Comparison of ENCODE assay signal across 2 cellular contexts in genomic region chr3:126654571-126655393, GRCh38.
A peak's percentile ranks its signal among the peaks of the same experiment; 100 is the strongest.
TF ChIP-seq lines count a peak whose summit lies in the region.

Gene TXNRD3 (minus strand): TSS chr3:126655124.

TF ChIP-seq in GM23338, 12 proteins besides CTCF, POLR2A, EP300 and RAD21:
- peak; percentile 56 for TF ChIP-seq POLR2AphosphoS5 (IDR thresholded peaks at IDR 0.05; ENCODE audit: low read depth)
- no peak for TF ChIP-seq ZNF331 (CRISPR knock-in tag; IDR thresholded peaks at IDR 0.05; ENCODE audit: low read depth)
- TF ChIP-seq, protein P1, sequence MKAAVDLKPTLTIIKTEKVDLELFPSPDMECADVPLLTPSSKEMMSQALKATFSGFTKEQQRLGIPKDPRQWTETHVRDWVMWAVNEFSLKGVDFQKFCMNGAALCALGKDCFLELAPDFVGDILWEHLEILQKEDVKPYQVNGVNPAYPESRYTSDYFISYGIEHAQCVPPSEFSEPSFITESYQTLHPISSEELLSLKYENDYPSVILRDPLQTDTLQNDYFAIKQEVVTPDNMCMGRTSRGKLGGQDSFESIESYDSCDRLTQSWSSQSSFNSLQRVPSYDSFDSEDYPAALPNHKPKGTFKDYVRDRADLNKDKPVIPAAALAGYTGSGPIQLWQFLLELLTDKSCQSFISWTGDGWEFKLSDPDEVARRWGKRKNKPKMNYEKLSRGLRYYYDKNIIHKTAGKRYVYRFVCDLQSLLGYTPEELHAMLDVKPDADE (IDR thresholded peaks at IDR 0.05): no peak
- TF ChIP-seq EZH2 (IDR thresholded peaks at IDR 0.05; ENCODE audit: low read depth, unreplicated experiment): peak; percentile 4
- no peak for TF ChIP-seq ZNF114 (CRISPR knock-in tag; IDR thresholded peaks at IDR 0.05)
- TF ChIP-seq NANOG (IDR thresholded peaks at IDR 0.05; ENCODE audit: borderline replicate concordance): no peak
- TF ChIP-seq, protein P2, sequence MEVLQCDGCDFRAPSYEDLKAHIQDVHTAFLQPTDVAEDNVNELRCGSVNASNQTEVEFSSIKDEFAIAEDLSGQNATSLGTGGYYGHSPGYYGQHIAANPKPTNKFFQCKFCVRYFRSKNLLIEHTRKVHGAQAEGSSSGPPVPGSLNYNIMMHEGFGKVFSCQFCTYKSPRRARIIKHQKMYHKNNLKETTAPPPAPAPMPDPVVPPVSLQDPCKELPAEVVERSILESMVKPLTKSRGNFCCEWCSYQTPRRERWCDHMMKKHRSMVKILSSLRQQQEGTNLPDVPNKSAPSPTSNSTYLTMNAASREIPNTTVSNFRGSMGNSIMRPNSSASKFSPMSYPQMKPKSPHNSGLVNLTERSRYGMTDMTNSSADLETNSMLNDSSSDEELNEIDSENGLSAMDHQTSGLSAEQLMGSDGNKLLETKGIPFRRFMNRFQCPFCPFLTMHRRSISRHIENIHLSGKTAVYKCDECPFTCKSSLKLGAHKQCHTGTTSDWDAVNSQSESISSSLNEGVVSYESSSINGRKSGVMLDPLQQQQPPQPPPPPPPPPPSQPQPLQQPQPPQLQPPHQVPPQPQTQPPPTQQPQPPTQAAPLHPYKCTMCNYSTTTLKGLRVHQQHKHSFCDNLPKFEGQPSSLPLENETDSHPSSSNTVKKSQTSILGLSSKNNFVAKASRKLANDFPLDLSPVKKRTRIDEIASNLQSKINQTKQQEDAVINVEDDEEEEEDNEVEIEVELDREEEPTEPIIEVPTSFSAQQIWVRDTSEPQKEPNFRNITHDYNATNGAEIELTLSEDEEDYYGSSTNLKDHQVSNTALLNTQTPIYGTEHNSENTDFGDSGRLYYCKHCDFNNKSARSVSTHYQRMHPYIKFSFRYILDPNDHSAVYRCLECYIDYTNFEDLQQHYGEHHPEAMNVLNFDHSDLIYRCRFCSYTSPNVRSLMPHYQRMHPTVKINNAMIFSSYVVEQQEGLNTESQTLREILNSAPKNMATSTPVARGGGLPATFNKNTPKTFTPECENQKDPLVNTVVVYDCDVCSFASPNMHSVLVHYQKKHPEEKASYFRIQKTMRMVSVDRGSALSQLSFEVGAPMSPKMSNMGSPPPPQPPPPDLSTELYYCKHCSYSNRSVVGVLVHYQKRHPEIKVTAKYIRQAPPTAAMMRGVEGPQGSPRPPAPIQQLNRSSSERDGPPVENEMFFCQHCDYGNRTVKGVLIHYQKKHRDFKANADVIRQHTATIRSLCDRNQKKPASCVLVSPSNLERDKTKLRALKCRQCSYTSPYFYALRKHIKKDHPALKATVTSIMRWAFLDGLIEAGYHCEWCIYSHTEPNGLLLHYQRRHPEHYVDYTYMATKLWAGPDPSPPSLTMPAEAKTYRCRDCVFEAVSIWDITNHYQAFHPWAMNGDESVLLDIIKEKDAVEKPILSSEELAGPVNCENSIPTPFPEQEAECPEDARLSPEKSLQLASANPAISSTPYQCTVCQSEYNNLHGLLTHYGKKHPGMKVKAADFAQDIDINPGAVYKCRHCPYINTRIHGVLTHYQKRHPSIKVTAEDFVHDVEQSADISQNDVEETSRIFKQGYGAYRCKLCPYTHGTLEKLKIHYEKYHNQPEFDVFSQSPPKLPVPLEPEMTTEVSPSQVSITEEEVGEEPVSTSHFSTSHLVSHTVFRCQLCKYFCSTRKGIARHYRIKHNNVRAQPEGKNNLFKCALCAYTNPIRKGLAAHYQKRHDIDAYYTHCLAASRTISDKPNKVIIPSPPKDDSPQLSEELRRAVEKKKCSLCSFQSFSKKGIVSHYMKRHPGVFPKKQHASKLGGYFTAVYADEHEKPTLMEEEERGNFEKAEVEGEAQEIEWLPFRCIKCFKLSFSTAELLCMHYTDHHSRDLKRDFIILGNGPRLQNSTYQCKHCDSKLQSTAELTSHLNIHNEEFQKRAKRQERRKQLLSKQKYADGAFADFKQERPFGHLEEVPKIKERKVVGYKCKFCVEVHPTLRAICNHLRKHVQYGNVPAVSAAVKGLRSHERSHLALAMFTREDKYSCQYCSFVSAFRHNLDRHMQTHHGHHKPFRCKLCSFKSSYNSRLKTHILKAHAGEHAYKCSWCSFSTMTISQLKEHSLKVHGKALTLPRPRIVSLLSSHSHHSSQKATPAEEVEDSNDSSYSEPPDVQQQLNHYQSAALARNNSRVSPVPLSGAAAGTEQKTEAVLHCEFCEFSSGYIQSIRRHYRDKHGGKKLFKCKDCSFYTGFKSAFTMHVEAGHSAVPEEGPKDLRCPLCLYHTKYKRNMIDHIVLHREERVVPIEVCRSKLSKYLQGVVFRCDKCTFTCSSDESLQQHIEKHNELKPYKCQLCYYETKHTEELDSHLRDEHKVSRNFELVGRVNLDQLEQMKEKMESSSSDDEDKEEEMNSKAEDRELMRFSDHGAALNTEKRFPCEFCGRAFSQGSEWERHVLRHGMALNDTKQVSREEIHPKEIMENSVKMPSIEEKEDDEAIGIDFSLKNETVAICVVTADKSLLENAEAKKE (CRISPR knock-in tag; IDR thresholded peaks at IDR 0.05): no peak
- no peak for TF ChIP-seq CREB1 (CRISPR knock-in tag; IDR thresholded peaks at IDR 0.05; ENCODE audit: low read depth)
- TF ChIP-seq JUNB (IDR thresholded peaks at IDR 0.05; ENCODE audit: unreplicated experiment): no peak

TF ChIP-seq in H1, 55 proteins besides CTCF, POLR2A, EP300 and RAD21 (continues in another document):
- TF ChIP-seq TBP (IDR thresholded peaks at IDR 0.05; ENCODE audit: low read depth, low read length) (no peak), KDM4A (IDR thresholded peaks at IDR 0.05; ENCODE audit: low read depth, low read length, severe bottlenecking) (peak; percentile 90), CTBP2 (IDR thresholded peaks at IDR 0.05; ENCODE audit: borderline replicate concordance, insufficient read depth, insufficient read length, low read length) (no peak), RFX5 (IDR thresholded peaks at IDR 0.05; ENCODE audit: borderline replicate concordance, low read depth, low read length) (no peak), TCF12 (IDR thresholded peaks at IDR 0.05; ENCODE audit: low read depth, low read length) (no peak), CHD1 (IDR thresholded peaks at IDR 0.05; ENCODE audit: low read depth, low read length) (no peak), YY1 (IDR thresholded peaks at IDR 0.05; ENCODE audit: low read depth, low read length) (0 out of 2 replicates have a peak, but pooled peaks have one; percentile 4), TEAD4 (IDR thresholded peaks at IDR 0.05; ENCODE audit: low read depth, low read length) (no peak), ZNF274 (IDR thresholded peaks at IDR 0.05; ENCODE audit: borderline replicate concordance, extremely low read depth, low read length) (no peak), RBBP5 (IDR thresholded peaks at IDR 0.05; ENCODE audit: borderline replicate concordance, low read depth, low read length) (no peak; the same call in none of the 2 replicates), ATF2 (IDR thresholded peaks at IDR 0.05; ENCODE audit: low read length) (no peak), SIX5 (IDR thresholded peaks at IDR 0.05; ENCODE audit: low read depth, low read length) (no peak), MAX (IDR thresholded peaks at IDR 0.05) (peak; percentile 71), SP4 (IDR thresholded peaks at IDR 0.05; ENCODE audit: low read length) (no peak), SP2 (IDR thresholded peaks at IDR 0.05; ENCODE audit: low read length) (no peak), CEBPB (IDR thresholded peaks at IDR 0.05; ENCODE audit: low read depth, low read length) (no peak), CHD2 (IDR thresholded peaks at IDR 0.05; ENCODE audit: low read length) (no peak), PHF8 (conservative IDR thresholded peaks at IDR 0.05; ENCODE audit: low read depth, low read length) (peak; percentile 67), BRCA1 (IDR thresholded peaks at IDR 0.05; ENCODE audit: low read depth, low read length) (no peak), CREB1 (IDR thresholded peaks at IDR 0.05) (no peak), HDAC2 (IDR thresholded peaks at IDR 0.05; ENCODE audit: borderline replicate concordance in 1 of 2, low read depth in 2 of 2, low read length in 2 of 2) (no peak), CBX5 (IDR thresholded peaks at IDR 0.05; ENCODE audit: low read depth, low read length) (no peak), SUZ12 (IDR thresholded peaks at IDR 0.05; ENCODE audit: low read length) (peak; percentile 54), CBX8 (IDR thresholded peaks at IDR 0.05; ENCODE audit: borderline replicate concordance, low read depth, low read length) (no peak), EZH2 (IDR thresholded peaks at IDR 0.05; ENCODE audit: low read depth, low read length, severe bottlenecking) (peak; percentile 43), SAP30 (IDR thresholded peaks at IDR 0.05; ENCODE audit: insufficient read depth, insufficient replicate concordance, low read length) (no peak), JUND (IDR thresholded peaks at IDR 0.05; ENCODE audit: low read length) (no peak), SRF (IDR thresholded peaks at IDR 0.05; ENCODE audit: low read depth, low read length) (no peak), NRF1 (IDR thresholded peaks at IDR 0.05; ENCODE audit: low read depth, low read length) (peak; percentile 35)
- TF ChIP-seq, protein P3, sequence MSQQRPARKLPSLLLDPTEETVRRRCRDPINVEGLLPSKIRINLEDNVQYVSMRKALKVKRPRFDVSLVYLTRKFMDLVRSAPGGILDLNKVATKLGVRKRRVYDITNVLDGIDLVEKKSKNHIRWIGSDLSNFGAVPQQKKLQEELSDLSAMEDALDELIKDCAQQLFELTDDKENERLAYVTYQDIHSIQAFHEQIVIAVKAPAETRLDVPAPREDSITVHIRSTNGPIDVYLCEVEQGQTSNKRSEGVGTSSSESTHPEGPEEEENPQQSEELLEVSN (IDR thresholded peaks at IDR 0.05): peak; percentile 69
- TF ChIP-seq, protein P4, sequence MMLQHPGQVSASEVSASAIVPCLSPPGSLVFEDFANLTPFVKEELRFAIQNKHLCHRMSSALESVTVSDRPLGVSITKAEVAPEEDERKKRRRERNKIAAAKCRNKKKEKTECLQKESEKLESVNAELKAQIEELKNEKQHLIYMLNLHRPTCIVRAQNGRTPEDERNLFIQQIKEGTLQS (IDR thresholded peaks at IDR 0.05; ENCODE audit: insufficient read depth, low read depth, low read length): no peak
